Comparison of ENCODE assay signal across 7 cellular contexts in the genomic region with DNA sequence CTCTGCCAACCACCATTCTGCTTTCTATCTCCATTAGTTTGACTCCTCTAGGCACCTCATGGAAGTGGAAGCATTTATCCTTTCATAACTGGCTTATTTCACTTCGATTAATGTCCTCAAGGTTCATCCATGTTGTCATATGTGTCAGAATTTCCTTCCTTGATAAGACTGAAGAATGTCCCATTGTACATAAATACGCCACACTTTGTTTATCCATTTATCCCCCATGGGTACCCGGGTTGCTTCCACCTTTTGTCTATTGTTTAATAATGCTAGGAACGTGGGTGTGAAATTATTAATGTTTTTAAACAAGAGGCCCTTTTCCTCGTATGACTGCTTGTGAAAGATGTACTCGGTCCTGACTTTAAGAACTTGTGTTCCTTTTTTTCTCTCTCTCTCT. TPM values are rescaled to one million over a fixed set of nuclear protein-coding genes. Genes with fewer than 3 reads are reported as not detected.
"Had no signal": no experiment of that assay in that cellular context is flagged by ENCODE, and none has a peak within 500 bp of the region (broad histone marks: within the 10 kb centered on the region; RNA-seq: fewer than 3 reads in every experiment).

No MANE protein-coding gene starts in this region.

- H3K4me3 Mint-ChIP-seq: GM23338, HFFc6 had no signal

- H3K4me3 ChIP-seq: GM23338, HAP-1, K562 had no signal

- ATAC-seq: GM23338, HCT116, K562 had no signal

- H3K9me3 Mint-ChIP-seq: GM23338, HFFc6 had no signal

- H3K27ac Mint-ChIP-seq: GM23338, HFFc6 had no signal

- DNase-seq: HFFc6, IMR-90 had no signal

RNA-seq across cellular contexts. Expression of a gene that starts 12.9 kb away (rescaled TPM):
- total RNA-seq: GM23338, H1 had no signal
